Comparison of ENCODE assay signal across 8 cellular contexts in the genomic region with DNA sequence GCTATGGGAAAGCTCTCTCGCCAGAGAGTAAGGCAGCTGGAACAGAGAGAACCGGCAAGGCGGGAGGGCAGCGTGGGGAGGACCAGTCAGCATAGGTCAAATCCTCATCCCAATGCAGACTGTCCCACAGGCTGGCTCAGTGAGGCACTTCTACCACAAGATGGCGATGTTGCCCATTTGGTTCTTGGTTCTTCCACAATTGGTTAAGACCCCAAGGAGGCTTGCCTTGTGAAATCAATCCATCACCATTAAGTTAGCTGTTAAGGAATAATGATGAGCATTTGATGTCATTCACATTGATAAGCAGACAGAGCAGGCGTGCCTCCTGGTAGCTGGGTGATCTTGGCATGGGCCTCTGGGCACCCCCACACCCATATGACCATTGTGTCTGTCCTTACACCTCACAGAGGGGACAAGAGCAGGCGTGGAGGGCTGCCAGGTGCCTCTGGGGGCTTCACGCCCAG. TPM values are rescaled to one million over a fixed set of nuclear protein-coding genes. Genes with fewer than 3 reads are reported as not detected.
DNase-seq lines count a peak whose midpoint lies in the region; ATAC-seq and TF ChIP-seq lines count a peak whose summit lies in the region.

No MANE protein-coding gene starts in this region.

- H3K9me3 ChIP-seq in esophagus muscularis mucosa: no peaks in the 10 kb centered on the region

- TF ChIP-seq EP300 in esophagus muscularis mucosa (IDR thresholded peaks at IDR 0.05): no peak

- H3K27me3 ChIP-seq in esophagus muscularis mucosa: no peaks in the 10 kb centered on the region

- DNase-seq in AG09309 (ENCODE audit: low read depth) (peak; percentile 18), NOMO-1 (lab: John Stamatoyannopoulos, UW; ENCODE audit: unreplicated experiment in 2 of 2) (peak; percentile 2 to 50), esophagus muscularis mucosa (ENCODE audit: extremely low spot score) (no peak), naive B cell (peak; percentile 52)
- DNase-seq in activated CD8-positive, alpha-beta memory T cell treated with anti-CD3 and anti-CD28 coated beads, Interleukin-2, amount 50 U/mL, for 1 hour (ENCODE audit: extremely low read depth): peak; percentile 28
- DNase-seq in stimulated activated naive CD8-positive, alpha-beta T cell treated with anti-CD3 and anti-CD28 coated beads, Interleukin-15, amount 100 ng/mL, for 72 hours: peak; percentile 62 to 66

- intact Hi-C loops in esophagus muscularis mucosa (cut with DNase I): loop anchor here (1.0 to 10.0 kb wide), 2 partner anchors 165 to 223 kb away; no protein-coding TSS in a partner anchor

- H3K36me3 ChIP-seq in esophagus muscularis mucosa: no peaks in the 10 kb centered on the region

- H3K36me3 Mint-ChIP-seq in naive B cell: no peaks in the 10 kb centered on the region

- no peak overlapping the region for H3K4me3 Mint-ChIP-seq in naive B cell
- no peak overlapping the region for H3K4me3 Mint-ChIP-seq in stimulated activated naive CD8-positive, alpha-beta T cell treated with anti-CD3 and anti-CD28 coated beads, Interleukin-15, amount 100 ng/mL, for 72 hours

- H3K4me1 Mint-ChIP-seq in naive B cell: no peaks in the 10 kb centered on the region
- no peaks in the 10 kb centered on the region for H3K4me1 Mint-ChIP-seq in stimulated activated naive CD8-positive, alpha-beta T cell treated with anti-CD3 and anti-CD28 coated beads, Interleukin-15, amount 100 ng/mL, for 72 hours

- 21% methylated on average over 8 of the region's 8 CpGs for WGBS in esophagus muscularis mucosa

- H3K4me3 ChIP-seq in AG09309 (ENCODE audit: control insufficient read depth, low read depth, low read length): no peak overlapping the region
- H3K4me3 ChIP-seq in esophagus muscularis mucosa: no peak overlapping the region

- no peak overlapping the region for H3K27ac Mint-ChIP-seq in naive B cell
- H3K27ac Mint-ChIP-seq in stimulated activated naive CD8-positive, alpha-beta T cell treated with anti-CD3 and anti-CD28 coated beads, Interleukin-15, amount 100 ng/mL, for 72 hours: no peak overlapping the region

- TF ChIP-seq CTCF in AG09309 (IDR thresholded peaks at IDR 0.05; ENCODE audit: control insufficient read depth, insufficient read depth, low read depth, low read length, missing control alignments) (peak; percentile 92), esophagus muscularis mucosa (IDR thresholded peaks at IDR 0.05) (peak; percentile 76 to 95 (median 83))

- H3K9me3 Mint-ChIP-seq in naive B cell: no peaks in the 10 kb centered on the region
- no peaks in the 10 kb centered on the region for H3K9me3 Mint-ChIP-seq in stimulated activated naive CD8-positive, alpha-beta T cell treated with anti-CD3 and anti-CD28 coated beads, Interleukin-15, amount 100 ng/mL, for 72 hours

- H3K4me1 ChIP-seq in esophagus muscularis mucosa: peaks cover 0 to 16% (median 0%) of the 10 kb centered on the region in 4 donors

- peaks cover 0 to 13% (median 0%) of the 10 kb centered on the region in 3 donors for H3K27me3 Mint-ChIP-seq in naive B cell
- no peaks in the 10 kb centered on the region for H3K27me3 Mint-ChIP-seq in stimulated activated naive CD8-positive, alpha-beta T cell treated with anti-CD3 and anti-CD28 coated beads, Interleukin-15, amount 100 ng/mL, for 72 hours

- ATAC-seq in GM18517 (IDR thresholded peaks at IDR 0.05; ENCODE audit: unreplicated experiment): peak; percentile 74
- ATAC-seq in HG03460 (IDR thresholded peaks at IDR 0.05; ENCODE audit: unreplicated experiment): peak; percentile 76
- ATAC-seq in naive B cell (ENCODE audit: low read depth in 2 of 2): peak; percentile 61 to 71
- peak; percentile 79 for ATAC-seq in stimulated activated naive CD8-positive, alpha-beta T cell treated with anti-CD3 and anti-CD28 coated beads, Interleukin-15, amount 100 ng/mL, for 72 hours

- no peak for TF ChIP-seq POLR2A in esophagus muscularis mucosa (IDR thresholded peaks at IDR 0.05; ENCODE audit: low read depth)

- no peak overlapping the region for H3K27ac ChIP-seq in esophagus muscularis mucosa (replicated peaks in 1 of 4)

RNA-seq across cellular contexts. Expression of a gene that starts 2.4 kb away (rescaled TPM):
- not detected for total RNA-seq in esophagus muscularis mucosa
- polyA plus RNA-seq in naive B cell (ENCODE audit: low read depth in 6 of 6): not detected

RNA-seq across cellular contexts. Expression of a gene that starts 10.8 kb away (rescaled TPM):
- total RNA-seq in esophagus muscularis mucosa: not detected
- not detected for polyA plus RNA-seq in naive B cell (ENCODE audit: low read depth in 6 of 6)

RNA-seq across cellular contexts. Expression of a gene that starts 20.6 kb away (rescaled TPM):
- total RNA-seq in esophagus muscularis mucosa: 10 to 100 TPM; 13.7 to 18.7 (median 15.2) TPM
- polyA plus RNA-seq in naive B cell (ENCODE audit: low read depth in 6 of 6): 1 to 10 TPM; 4.1 to 8.3 (median 6.3) TPM

RNA-seq across cellular contexts. Expression of a gene that starts 49.0 kb away (rescaled TPM):
- not detected for total RNA-seq in esophagus muscularis mucosa
- polyA plus RNA-seq in naive B cell (ENCODE audit: low read depth in 6 of 6): not detected
